ENCODE assay signal across 25 cellular contexts in the genomic region with DNA sequence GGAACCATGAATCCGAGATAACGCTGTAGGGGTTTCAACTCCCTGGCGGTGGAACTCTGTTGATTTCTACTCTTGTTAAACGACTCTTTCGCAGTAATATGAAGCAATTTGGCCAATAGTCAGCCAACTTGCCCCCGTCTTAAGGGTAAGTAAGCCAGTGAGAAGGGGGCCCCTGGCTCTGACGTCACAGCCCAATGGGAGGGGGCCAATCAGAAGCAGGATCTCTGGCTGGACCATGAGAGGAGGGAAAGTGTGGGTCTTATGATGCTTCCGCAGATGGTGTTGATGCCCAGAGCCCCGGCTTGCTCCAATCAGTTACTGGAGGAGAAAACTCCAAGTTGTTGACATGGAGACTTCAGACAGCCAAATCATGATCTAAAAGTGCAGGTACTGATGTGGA.
DNase-seq lines count a peak whose midpoint lies in the region; ATAC-seq, FAIRE-seq and TF ChIP-seq lines count a peak whose summit lies in the region.
"Had no signal": no experiment of that assay in that cellular context is flagged by ENCODE, and none has a peak within 500 bp of the region (broad histone marks: within the 10 kb centered on the region; RNA-seq: fewer than 3 reads in every experiment).

No MANE protein-coding gene starts in this region.

- FAIRE-seq in HepG2 (lab: Jason Lieb, UNC) (no peak), K562 (lab: Jason Lieb, UNC) (no peak), H54 (lab: Jason Lieb, UNC) (no peak)
- FAIRE-seq: A549, GM12878, GM12892, GM18507 had no signal

- no peaks in the 10 kb centered on the region for H3K36me3 ChIP-seq in HepG2 (replicated peaks in 1 of 2; ENCODE audit: control insufficient read depth in 1 of 2, insufficient read depth in 2 of 2, low read length in 2 of 2)
- H3K36me3 ChIP-seq in right lobe of liver = no peaks in the 10 kb centered on the region
- H3K36me3 ChIP-seq in K562 (ENCODE audit: control insufficient read depth, insufficient read depth, low read length) = no peaks in the 10 kb centered on the region
- no peaks in the 10 kb centered on the region for H3K36me3 ChIP-seq in testis (ENCODE audit: low read depth, missing control alignments)
- H3K36me3 ChIP-seq: BLaER1 treated with 17β-estradiol and CSF1 and Interleukin-3, amounts not matched to agents 10 nM and 100 nM had no signal

- H4K20me1 ChIP-seq in HepG2 (ENCODE audit: insufficient read depth, low read length) (no peaks in the 10 kb centered on the region), K562 (replicated peaks; ENCODE audit: control insufficient read depth, insufficient read depth, low read length) (no peaks in the 10 kb centered on the region)
- H4K20me1 ChIP-seq: BLaER1 treated with 17β-estradiol and CSF1 and Interleukin-3, amounts not matched to agents 10 nM and 100 nM had no signal

- CTCF ChIA-PET in HepG2 (lab: Yijun Ruan, JAX; ENCODE audit: low intra/inter-chr PET ratio, low total read pairs) (no interaction called here), K562 (lab: Yijun Ruan, JAX; ENCODE audit: low intra/inter-chr PET ratio) (no interaction called here)

- H3K27ac ChIP-seq in HepG2 (ENCODE audit: extremely low read length, insufficient read depth, low read length) = no peak overlapping the region
- H3K27ac ChIP-seq in right lobe of liver = no peak overlapping the region
- H3K27ac ChIP-seq in K562 (ENCODE audit: extremely low read depth, low read depth, low read length) = no peak overlapping the region
- no peak overlapping the region for H3K27ac ChIP-seq in testis
- H3K27ac ChIP-seq: 22Rv1; A549; BLaER1 treated with 17β-estradiol and CSF1 and Interleukin-3, amounts not matched to agents 10 nM and 100 nM; C4-2B had no signal

- H3K79me2 ChIP-seq in HepG2 (ENCODE audit: insufficient read depth, low read length) (no peaks in the 10 kb centered on the region), K562 (ENCODE audit: control insufficient read depth, insufficient read depth, low read length) (no peaks in the 10 kb centered on the region)

- H3K4me1 ChIP-seq in HepG2 (ENCODE audit: insufficient read depth, low read length) = no peaks in the 10 kb centered on the region
- H3K4me1 ChIP-seq in right lobe of liver = no peaks in the 10 kb centered on the region
- no peaks in the 10 kb centered on the region for H3K4me1 ChIP-seq in K562 (replicated peaks in 1 of 2; ENCODE audit: control insufficient read depth in 2 of 2, insufficient read depth in 2 of 2, low read length in 2 of 2)
- H3K4me1 ChIP-seq in testis = no peaks in the 10 kb centered on the region
- H3K4me1 ChIP-seq: BLaER1 treated with 17β-estradiol and CSF1 and Interleukin-3, amounts not matched to agents 10 nM and 100 nM had no signal

- H3K4me2 ChIP-seq in HepG2 (ENCODE audit: low read depth, low read length) (no peak overlapping the region), K562 (ENCODE audit: insufficient read depth, low read length) (no peak overlapping the region)
- H3K4me2 ChIP-seq: A549; BLaER1 treated with 17β-estradiol and CSF1 and Interleukin-3, amounts not matched to agents 10 nM and 100 nM had no signal

- BruUV-seq in HepG2 (replicated peaks; lab: Mats Ljungman, UMichigan) (no TSS peak), K562 (replicated peaks; lab: Mats Ljungman, UMichigan) (no TSS peak)

- no peak for DNase-seq in HepG2 (ENCODE audit: low spot score)
- no peak for DNase-seq in right lobe of liver
- no peak for DNase-seq in K562 (ENCODE audit: extremely low read depth in 1 of 4, low spot score in 3 of 4)
- DNase-seq in testis = peak; percentile 23
- no peak for DNase-seq in H54 (ENCODE audit: insufficient read length, low spot score)
- DNase-seq: AML-193; CD4-positive, alpha-beta memory T cell; CD4-positive, CD25-positive, alpha-beta regulatory T cell; CD8-positive, alpha-beta memory T cell; COR-L47; DMS 273 treated with DMSO at 0.1 percent for 48 hours; DMS153; DMS53; DMS79; DND-41; EL; GDM1 had no signal

- POLR2A ChIA-PET in HepG2 (lab: Yijun Ruan, JAX) = no interaction called here
- POLR2A ChIA-PET in K562 (lab: Yijun Ruan, JAX) = no interaction called here

- no peaks in the 10 kb centered on the region for H3K9me3 ChIP-seq in HepG2 (ENCODE audit: low read length)
- H3K9me3 ChIP-seq in right lobe of liver = no peaks in the 10 kb centered on the region
- H3K9me3 ChIP-seq in K562 (replicated peaks; ENCODE audit: control insufficient read depth, insufficient read depth, low read depth, low read length) = no peaks in the 10 kb centered on the region
- no peaks in the 10 kb centered on the region for H3K9me3 ChIP-seq in testis
- H3K9me3 ChIP-seq: A549; BLaER1 treated with 17β-estradiol and CSF1 and Interleukin-3, amounts not matched to agents 10 nM and 100 nM had no signal

- 60% methylated on average over 8 of the region's 9 CpGs for WGBS in HepG2 (ENCODE audit: low lambda C conversion rate)
- 69% methylated on average over 9 of the region's 9 CpGs for WGBS in right lobe of liver (ENCODE audit: insufficient coverage, low coverage, low lambda C conversion rate, missing lambda C conversion rate)
- 7% methylated on average over 9 of the region's 9 CpGs for WGBS in K562 (ENCODE audit: insufficient coverage, low coverage, missing lambda C conversion rate)
- WGBS in testis, 2 donors = 81% methylated on average over 9 of the region's 9 CpGs

- H3K4me3 ChIP-seq in HepG2 (replicated peaks in 1 of 3; ENCODE audit: insufficient read depth in 1 of 3, low read depth in 2 of 3, low read length in 3 of 3) (no peak overlapping the region), right lobe of liver (no peak overlapping the region), K562 (no peak overlapping the region), testis (no peak overlapping the region)
- H3K4me3 ChIP-seq: A549; BLaER1 treated with 17β-estradiol and CSF1 and Interleukin-3, amounts not matched to agents 10 nM and 100 nM; GM12878 had no signal

- TF ChIP-seq RAD21 in HepG2 (CRISPR knock-in tag; IDR thresholded peaks at IDR 0.05) = no peak
- TF ChIP-seq RAD21 in K562 (CRISPR knock-in tag; conservative IDR thresholded peaks at IDR 0.05 in 1 of 2, IDR thresholded peaks at IDR 0.05 in 1 of 2) = no peak

- H3K27me3 ChIP-seq in HepG2 (ENCODE audit: control insufficient read depth in 1 of 2, insufficient read depth in 2 of 2, low read length in 2 of 2) (peaks cover 3 to 26% of the 10 kb centered on the region in 2 experiments; a peak in 3 of 5 replicates), right lobe of liver (no peaks in the 10 kb centered on the region), K562 (ENCODE audit: control insufficient read depth in 2 of 2, insufficient read depth in 2 of 2, low read length in 2 of 2) (peaks cover 11 to 42% of the 10 kb centered on the region in 2 experiments; a peak in 3 of 5 replicates), testis (no peaks in the 10 kb centered on the region)
- H3K27me3 ChIP-seq: BLaER1 treated with 17β-estradiol and CSF1 and Interleukin-3, amounts not matched to agents 10 nM and 100 nM had no signal

- TF ChIP-seq EP300 in HepG2 (IDR thresholded peaks at IDR 0.05; ENCODE audit: low read depth in 2 of 2, low read length in 2 of 2) (no peak), HepG2 (CRISPR knock-in tag; IDR thresholded peaks at IDR 0.05; ENCODE audit: borderline replicate concordance) (no peak), K562 (IDR thresholded peaks at IDR 0.05; ENCODE audit: low read length) (no peak)

- H2AFZ ChIP-seq in HepG2 (ENCODE audit: low read length) (no peak overlapping the region), K562 (ENCODE audit: low read depth, low read length) (no peak overlapping the region)

- TF ChIP-seq CTCF in HepG2 (CRISPR knock-in tag; IDR thresholded peaks at IDR 0.05) (no peak), right lobe of liver (IDR thresholded peaks at IDR 0.05) (no peak), K562 (IDR thresholded peaks at IDR 0.05 in 2 of 3, conservative IDR thresholded peaks at IDR 0.05 in 1 of 3; ENCODE audit: insufficient read depth in 2 of 3, low read depth in 1 of 3, low read length in 3 of 3) (no peak), testis (IDR thresholded peaks at IDR 0.05) (no peak)

- intact Hi-C loops in HepG2 (cut with micrococcal nuclease; ENCODE audit: unreplicated experiment) = no loop called here
- intact Hi-C loops in right lobe of liver (cut with DNase I) = no loop called here
- intact Hi-C loops in K562 (cut with micrococcal nuclease) = no loop called here
- intact Hi-C loops in testis (cut with DNase I; ENCODE audit: low total_unique reads) = no loop called here

- in situ Hi-C loops in HepG2 (cut with HindIII; ENCODE audit: extremely low pct_ligation_motif_present, low pct_unique_long_range_greater_than_20kb) = no loop called here
- in situ Hi-C loops in K562 (cut with MboI) = no loop called here

- ATAC-seq in HepG2 = no peak
- ATAC-seq in right lobe of liver = no peak
- ATAC-seq in K562 = no peak
- no peak for ATAC-seq in HG02973 (IDR thresholded peaks at IDR 0.05; ENCODE audit: unreplicated experiment)
- ATAC-seq: A549, GM12878 had no signal

- H3K9ac ChIP-seq in HepG2 (ENCODE audit: insufficient read depth, low read depth, low read length) (no peak overlapping the region), K562 (ENCODE audit: insufficient read depth in 1 of 2, low read depth in 2 of 2, low read length in 2 of 2) (no peak overlapping the region)
- H3K9ac ChIP-seq: BLaER1 treated with 17β-estradiol and CSF1 and Interleukin-3, amounts not matched to agents 10 nM and 100 nM had no signal

- H3K9me1 ChIP-seq in K562 (ENCODE audit: control insufficient read depth, insufficient read depth, low read length) = no peaks in the 10 kb centered on the region

- TF ChIP-seq POLR2A in HepG2 (IDR thresholded peaks at IDR 0.05; ENCODE audit: insufficient read depth in 1 of 2, low read depth in 2 of 2, low read length in 2 of 2) = no peak
- TF ChIP-seq POLR2A in right lobe of liver (IDR thresholded peaks at IDR 0.05) = no peak
- TF ChIP-seq POLR2A in K562 (conservative IDR thresholded peaks at IDR 0.05) = no peak
- no peak for TF ChIP-seq POLR2A in testis (IDR thresholded peaks at IDR 0.05)
- TF ChIP-seq POLR2A in H54 (IDR thresholded peaks at IDR 0.05; ENCODE audit: low read depth, low read length) = no peak

TF ChIP-seq in HepG2, 621 proteins besides CTCF, POLR2A, EP300 and RAD21:
- peak; percentile 98 for TF ChIP-seq CREB1 (IDR thresholded peaks at IDR 0.05)
- no peak for TF ChIP-seq CREB1 (CRISPR knock-in tag; IDR thresholded peaks at IDR 0.05)
- TF ChIP-seq BRD4 (CRISPR knock-in tag; IDR thresholded peaks at IDR 0.05) = no peak
TF ChIP-seq in HepG2: peak in this region for 1.

TF ChIP-seq in K562, 482 proteins besides CTCF, POLR2A, EP300 and RAD21:
- no peak for TF ChIP-seq ATF1 (CRISPR knock-in tag; IDR thresholded peaks at IDR 0.05)
- TF ChIP-seq ATF1 (tag; IDR thresholded peaks at IDR 0.05) = peak; percentile 21; the same call in 1 of the 2 replicates
- no peak for TF ChIP-seq SMARCE1 (IDR thresholded peaks at IDR 0.05)
TF ChIP-seq in K562: peak in this region for 1.
